In the genomic region with DNA sequence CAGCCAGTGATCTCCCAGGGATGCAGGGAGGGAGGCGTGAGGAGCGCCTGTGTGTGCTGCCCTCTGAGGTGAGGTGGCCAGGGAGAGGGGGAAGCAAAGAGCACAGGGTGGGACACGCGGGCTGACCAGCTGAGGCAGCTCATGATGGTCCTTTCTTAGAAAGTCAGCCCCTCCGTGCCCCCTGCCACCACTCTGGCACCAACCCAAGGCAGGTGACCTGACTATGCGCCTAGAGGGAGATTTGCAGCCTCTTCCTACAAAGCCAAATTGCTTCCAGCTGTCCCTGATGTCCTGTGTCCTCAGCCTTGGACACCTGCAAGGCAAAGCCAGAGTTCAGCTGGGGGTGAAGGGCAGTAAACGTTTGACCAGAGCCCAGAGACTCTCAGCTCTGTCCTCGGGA, we compare ENCODE assay signal across 1 cellular context.
TF ChIP-seq lines count a peak whose summit lies in the region.

No MANE protein-coding gene starts in this region.

TF ChIP-seq in IMR-90, 13 proteins besides CTCF, POLR2A, EP300 and RAD21:
- TF ChIP-seq CEBPB (IDR thresholded peaks at IDR 0.05; ENCODE audit: low read depth, low read length) (no peak), RFX5 (IDR thresholded peaks at IDR 0.05; ENCODE audit: low read depth, low read length) (no peak), MXI1 (IDR thresholded peaks at IDR 0.05; ENCODE audit: borderline replicate concordance, low read depth, low read length) (no peak), SMC3 (IDR thresholded peaks at IDR 0.05; ENCODE audit: low read depth, low read length) (no peak), CHD1 (IDR thresholded peaks at IDR 0.05; ENCODE audit: low read depth, low read length) (no peak), BHLHE40 (IDR thresholded peaks at IDR 0.05; ENCODE audit: low read depth, low read length) (no peak), MAFK (IDR thresholded peaks at IDR 0.05; ENCODE audit: low read depth, low read length) (no peak), RCOR1 (IDR thresholded peaks at IDR 0.05; ENCODE audit: insufficient replicate concordance, low read length) (no peak)
TF ChIP-seq in IMR-90: peak in this region for 0.
